In genomic region chrX:74349387-74349786, GRCh38 we compare ENCODE assay signal across 1 cellular context.
TF ChIP-seq lines count a peak whose summit lies in the region.

No MANE protein-coding gene starts in this region.

TF ChIP-seq in IMR-90, 13 proteins besides CTCF, POLR2A, EP300 and RAD21 (continued from another document):
- TF ChIP-seq ELK1 (IDR thresholded peaks at IDR 0.05; ENCODE audit: borderline replicate concordance, low read depth, low read length) (no peak), NFE2L2 (IDR thresholded peaks at IDR 0.05; ENCODE audit: low read depth, low read length) (no peak), MAZ (IDR thresholded peaks at IDR 0.05; ENCODE audit: borderline replicate concordance, low read depth, low read length) (no peak), MAFK (IDR thresholded peaks at IDR 0.05; ENCODE audit: low read depth, low read length) (no peak), BHLHE40 (IDR thresholded peaks at IDR 0.05; ENCODE audit: low read depth, low read length) (no peak), CHD1 (IDR thresholded peaks at IDR 0.05; ENCODE audit: low read depth, low read length) (no peak), MXI1 (IDR thresholded peaks at IDR 0.05; ENCODE audit: borderline replicate concordance, low read depth, low read length) (no peak), RCOR1 (IDR thresholded peaks at IDR 0.05; ENCODE audit: insufficient replicate concordance, low read length) (no peak), FOS (IDR thresholded peaks at IDR 0.05; ENCODE audit: low read depth, low read length) (no peak)
